15 cellular contexts compared by ENCODE assay signal in genomic region chr10:18144928-18145327, GRCh38. TPM values are rescaled to one million over a fixed set of nuclear protein-coding genes. Genes with fewer than 3 reads are reported as not detected.
DNase-seq lines count a peak whose midpoint lies in the region; ATAC-seq and TF ChIP-seq lines count a peak whose summit lies in the region.
"Had no signal": no experiment of that assay in that cellular context is flagged by ENCODE, and none has a peak within 500 bp of the region (broad histone marks: within the 10 kb centered on the region; RNA-seq: fewer than 3 reads in every experiment).

No MANE protein-coding gene starts in this region.

- H3K9me3 ChIP-seq in HEK293 (ENCODE audit: control insufficient read depth, insufficient read depth, low read depth, low read length) (no peaks in the 10 kb centered on the region), SK-N-MC (ENCODE audit: low read depth, low read length) (no peaks in the 10 kb centered on the region), gastroesophageal sphincter (no peaks in the 10 kb centered on the region), sigmoid colon (no peaks in the 10 kb centered on the region)

- POLR2A ChIA-PET in HEK293 (lab: Yijun Ruan, JAX): no interaction called here

- no peaks in the 10 kb centered on the region for H3K36me3 ChIP-seq in HEK293 (ENCODE audit: control insufficient read depth in 2 of 2, insufficient read depth in 1 of 2, low read length in 2 of 2)
- no peaks in the 10 kb centered on the region for H3K36me3 ChIP-seq in SK-N-MC (ENCODE audit: insufficient read depth, low read length)
- H3K36me3 ChIP-seq in gastroesophageal sphincter: no peaks in the 10 kb centered on the region
- H3K36me3 ChIP-seq in sigmoid colon: no peaks in the 10 kb centered on the region

- 12 to 19% methylated on average over 5 to 6 of the region's 6 CpGs for WGBS in gastroesophageal sphincter (ENCODE audit: low coverage in 1 of 2), 2 donors
- 28 to 35% methylated on average over 6 of the region's 6 CpGs for WGBS in sigmoid colon, 2 donors

- H3K4me1 ChIP-seq in HEK293 (ENCODE audit: control insufficient read depth, insufficient read depth, low read length) (no peaks in the 10 kb centered on the region), gastroesophageal sphincter (peaks cover 6 to 65% (median 12%) of the 10 kb centered on the region in 3 donors), sigmoid colon (peaks cover 0 to 73% (median 57%) of the 10 kb centered on the region in 4 donors)

- intact Hi-C loops in sigmoid colon (cut with DNase I): loop anchor here (5.0 kb wide), 2 partner anchors 88 to 233 kb away; no protein-coding TSS in a partner anchor

- CTCF ChIA-PET in HEK293 (lab: Yijun Ruan, JAX): interaction anchor here (0.7 kb wide), 1 partner anchor 12 kb away, joined by 3 read pairs; no protein-coding TSS in a partner anchor

- no peaks in the 10 kb centered on the region for H3K36me3 Mint-ChIP-seq in activated T-helper 17 cell treated with anti-CD3 and anti-CD28 coated beads, Interleukin-2, amount 50 U/mL, for 72 hours (ENCODE audit: low read depth)
- H3K36me3 Mint-ChIP-seq: activated naive CD8-positive, alpha-beta T cell treated with anti-CD3 and anti-CD28 coated beads, Interleukin-2, amount 10 ng/mL, durations not matched to agents 7 days and 5 days; IgD-negative memory B cell had no signal

- no peaks in the 10 kb centered on the region for H3K4me1 Mint-ChIP-seq in activated T-helper 17 cell treated with anti-CD3 and anti-CD28 coated beads, Interleukin-2, amount 50 U/mL, for 72 hours
- H3K4me1 Mint-ChIP-seq: activated naive CD8-positive, alpha-beta T cell treated with anti-CD3 and anti-CD28 coated beads, Interleukin-2, amount 10 ng/mL, durations not matched to agents 7 days and 5 days; T-helper 17 cell had no signal

- DNase-seq in SK-N-MC (ENCODE audit: low read depth, low spot score): no peak
- peak; percentile 90 for DNase-seq in sigmoid colon
- DNase-seq in HuH-7 (ENCODE audit: low spot score): no peak
- no peak for DNase-seq in inferior parietal cortex (ENCODE audit: extremely low spot score)
- DNase-seq: activated CD8-positive, alpha-beta T cell treated with anti-CD3 and anti-CD28 coated beads, Interleukin-2, amount 10 ng/mL, durations not matched to agents 7 days and 5 days; activated naive CD8-positive, alpha-beta T cell treated with anti-CD3 and anti-CD28 coated beads, Interleukin-2, amount 10 ng/mL, durations not matched to agents 7 days and 5 days; NCI-H69; stimulated activated CD4-positive, alpha-beta T cell treated with anti-CD3 and anti-CD28 coated beads, Interleukin-2, amount 100 ng/mL, for 48 hours; T-helper 17 cell had no signal

- H3K27ac ChIP-seq in HEK293 (ENCODE audit: extremely low read depth, low read depth, low read length) (no peak overlapping the region), SK-N-MC (0 out of 2 replicates have a peak overlapping the region, but pooled peaks have one; percentile 79), gastroesophageal sphincter (peak overlapping the region; percentile 91 to 93 (median 92)), sigmoid colon (peak overlapping the region; percentile 91 to 97 (median 94))

- TF ChIP-seq EP300 in gastroesophageal sphincter (IDR thresholded peaks at IDR 0.05) (no peak), sigmoid colon (IDR thresholded peaks at IDR 0.05) (peak in 2 of 4 donors; percentile 41 to 45)

- H3K9ac ChIP-seq in SK-N-MC (ENCODE audit: insufficient read length): no peak overlapping the region

- no peak overlapping the region for H3K4me3 Mint-ChIP-seq in activated T-helper 17 cell treated with anti-CD3 and anti-CD28 coated beads, Interleukin-2, amount 50 U/mL, for 72 hours
- H3K4me3 Mint-ChIP-seq: activated CD8-positive, alpha-beta T cell treated with anti-CD3 and anti-CD28 coated beads, Interleukin-2, amount 10 ng/mL, durations not matched to agents 7 days and 5 days; activated naive CD8-positive, alpha-beta T cell treated with anti-CD3 and anti-CD28 coated beads, Interleukin-2, amount 10 ng/mL, durations not matched to agents 7 days and 5 days; IgD-negative memory B cell; T-helper 17 cell had no signal

- H3K27me3 ChIP-seq in gastroesophageal sphincter (peaks cover 8% of the 10 kb centered on the region), sigmoid colon (no peaks in the 10 kb centered on the region)

- H3K4me3 ChIP-seq in HEK293 (ENCODE audit: low read depth, low read length): no peak overlapping the region
- no peak overlapping the region for H3K4me3 ChIP-seq in SK-N-MC
- H3K4me3 ChIP-seq in gastroesophageal sphincter: peak overlapping the region in 1 of 2 donors; percentile 58
- no peak overlapping the region for H3K4me3 ChIP-seq in sigmoid colon

- no peaks in the 10 kb centered on the region for H3K9me3 Mint-ChIP-seq in activated T-helper 17 cell treated with anti-CD3 and anti-CD28 coated beads, Interleukin-2, amount 50 U/mL, for 72 hours
- H3K9me3 Mint-ChIP-seq: activated naive CD8-positive, alpha-beta T cell treated with anti-CD3 and anti-CD28 coated beads, Interleukin-2, amount 10 ng/mL, durations not matched to agents 7 days and 5 days had no signal

- H3K27me3 Mint-ChIP-seq in activated T-helper 17 cell treated with anti-CD3 and anti-CD28 coated beads, Interleukin-2, amount 50 U/mL, for 72 hours: peaks cover 21% of the 10 kb centered on the region

- TF ChIP-seq CTCF in HEK293 (tag by site-specific recombination; IDR thresholded peaks at IDR 0.05) (no peak), gastroesophageal sphincter (IDR thresholded peaks at IDR 0.05) (no peak), sigmoid colon (IDR thresholded peaks at IDR 0.05) (no peak)

- H3K27ac Mint-ChIP-seq in activated T-helper 17 cell treated with anti-CD3 and anti-CD28 coated beads, Interleukin-2, amount 50 U/mL, for 72 hours: no peak overlapping the region
- H3K27ac Mint-ChIP-seq: activated CD8-positive, alpha-beta T cell treated with anti-CD3 and anti-CD28 coated beads, Interleukin-2, amount 10 ng/mL, durations not matched to agents 7 days and 5 days; activated naive CD8-positive, alpha-beta T cell treated with anti-CD3 and anti-CD28 coated beads, Interleukin-2, amount 10 ng/mL, durations not matched to agents 7 days and 5 days; IgD-negative memory B cell; T-helper 17 cell had no signal

- no peak for TF ChIP-seq POLR2A in gastroesophageal sphincter (IDR thresholded peaks at IDR 0.05)
- no peak for TF ChIP-seq POLR2A in sigmoid colon (IDR thresholded peaks at IDR 0.05)

- ATAC-seq in gastroesophageal sphincter (peak; percentile 64), HG02981 (IDR thresholded peaks at IDR 0.05; ENCODE audit: unreplicated experiment) (no peak)
- no peak for ATAC-seq in activated T-helper 17 cell treated with anti-CD3 and anti-CD28 coated beads, Interleukin-2, amount 50 U/mL, for 72 hours (replicated peaks)
- ATAC-seq: activated CD8-positive, alpha-beta T cell treated with anti-CD3 and anti-CD28 coated beads, Interleukin-2, amount 10 ng/mL, durations not matched to agents 7 days and 5 days; T-helper 17 cell had no signal

TF ChIP-seq in HEK293, 187 proteins besides CTCF, POLR2A, EP300 and RAD21 (continues in another document):
- TF ChIP-seq ZNF449 (tag by site-specific recombination; IDR thresholded peaks at IDR 0.05) (0 out of 2 replicates have a peak, but pooled peaks have one; percentile 19), SCRT1 (tag by site-specific recombination; IDR thresholded peaks at IDR 0.05; ENCODE audit: borderline replicate concordance) (peak; percentile 92)

RNA-seq across cellular contexts. Expression of gene CACNB2, which starts 4.7 kb away (rescaled TPM):
- total RNA-seq in gastroesophageal sphincter (100 to 1,000 TPM in 2 of 4 donors, 10 to 100 TPM in 2; 60.3 to 158 (median 89.1) TPM), sigmoid colon (10 to 100 TPM; 36.0 to 85.3 (median 66.8) TPM)
- polyA plus RNA-seq in sigmoid colon: 1 to 10 TPM; 1.2 to 4.7 (median 2.4) TPM
- total RNA-seq in activated T-helper 17 cell treated with anti-CD3 and anti-CD28 coated beads, Interleukin-2, amount 50 U/mL, for 72 hours: not detected
- total RNA-seq: activated CD8-positive, alpha-beta T cell treated with anti-CD3 and anti-CD28 coated beads, Interleukin-2, amount 10 ng/mL, durations not matched to agents 7 days and 5 days; activated naive CD8-positive, alpha-beta T cell treated with anti-CD3 and anti-CD28 coated beads, Interleukin-2, amount 10 ng/mL, durations not matched to agents 7 days and 5 days; endothelial cell of umbilical vein; T-helper 17 cell had no signal
- polyA plus RNA-seq: endothelial cell of umbilical vein had no signal

Comparison
In these comparisons a context has a peak if more than half of its experiments do, and no peak if none do; other contexts are left out.
1. RNA of gene CACNB2, which starts 4.7 kb away (total RNA-seq): 60.3 to 158 TPM in gastroesophageal sphincter and 36.0 to 85.3 TPM in sigmoid colon; not detected in activated T-helper 17 cell treated with anti-CD3 and anti-CD28 coated beads, Interleukin-2, amount 50 U/mL, for 72 hours; every median in the first group is over 10 times any median in the second.